14 cellular contexts compared by ENCODE assay signal in genomic region chr17:63945851-63946439, GRCh38. TPM values are rescaled to one million over a fixed set of nuclear protein-coding genes. Genes with fewer than 3 reads are reported as not detected.
DNase-seq lines count a peak whose midpoint lies in the region; ATAC-seq, FAIRE-seq and TF ChIP-seq lines count a peak whose summit lies in the region.
"Had no signal": no experiment of that assay in that cellular context is flagged by ENCODE, and none has a peak within 500 bp of the region (broad histone marks: within the 10 kb centered on the region; RNA-seq: fewer than 3 reads in every experiment).

No MANE protein-coding gene starts in this region.

- no peaks in the 10 kb centered on the region for H3K23me2 ChIP-seq in H1 (ENCODE audit: low read depth, low read length)

- no peaks in the 10 kb centered on the region for H3K9me3 ChIP-seq in CD8-positive, alpha-beta memory T cell (ENCODE audit: low read length)
- H3K9me3 ChIP-seq in H1 (ENCODE audit: insufficient read depth in 2 of 2, low read depth in 1 of 2, low read length in 1 of 2) = no peaks in the 10 kb centered on the region
- H3K9me3 ChIP-seq: BE2C, heart right ventricle, left ventricle myocardium inferior, stomach had no signal

- no peak overlapping the region for H2BK20ac ChIP-seq in H1 (ENCODE audit: low read length)

- H3K4me3 ChIP-seq in CD8-positive, alpha-beta memory T cell (ENCODE audit: low read length) = no peak overlapping the region
- H3K4me3 ChIP-seq in HL-60 (replicated peaks; ENCODE audit: insufficient read depth, low read length) (no peak overlapping the region), H1 (ENCODE audit: extremely low read depth in 1 of 4, insufficient read depth in 2 of 4, low read depth in 3 of 4, low read length in 4 of 4) (no peak overlapping the region)
- H3K4me3 ChIP-seq: heart right ventricle, left ventricle myocardium inferior, stomach had no signal

- no peak overlapping the region for H4K91ac ChIP-seq in H1 (replicated peaks; ENCODE audit: insufficient read length, low read length)

- H2BK120ac ChIP-seq in H1 (replicated peaks; ENCODE audit: low read depth, low read length) = no peak overlapping the region

- H4K5ac ChIP-seq in H1 (ENCODE audit: insufficient read length, low read depth, low read length) = no peak overlapping the region

- no peak for TF ChIP-seq POLR2A in H1 (IDR thresholded peaks at IDR 0.05; ENCODE audit: control extremely low read depth in 1 of 2, low read depth in 2 of 2, low read length in 2 of 2)

- no peak for TF ChIP-seq CTCF in HL-60 (IDR thresholded peaks at IDR 0.05; ENCODE audit: insufficient read depth, low read length)
- TF ChIP-seq CTCF in H1 (IDR thresholded peaks at IDR 0.05; ENCODE audit: control extremely low read depth in 1 of 3, insufficient read depth in 1 of 3, low read depth in 1 of 3, low read length in 3 of 3) = no peak

- H2AK5ac ChIP-seq in H1 (ENCODE audit: low read depth, low read length) = no peak overlapping the region

- H3K4me2 ChIP-seq in H1 (ENCODE audit: insufficient read depth in 1 of 2, low read depth in 2 of 2, low read length in 2 of 2) = no peak overlapping the region

- ATAC-seq in GM19035 (IDR thresholded peaks at IDR 0.05; ENCODE audit: unreplicated experiment) (peak; percentile 34), HG02763 (IDR thresholded peaks at IDR 0.05; ENCODE audit: unreplicated experiment) (no peak), GM21717 (IDR thresholded peaks at IDR 0.05; ENCODE audit: unreplicated experiment) (no peak)

- CTCF ChIA-PET in CD8-positive, alpha-beta memory T cell (lab: Charles Lee) = interaction anchor here (0.7 to 2.9 kb wide), 35 partner anchors 9 to 326 kb away, joined by 3 to 48 read pairs (median 6); partner anchors contain the start of genes CD79B, CSHL1, ERN1 and GH1
- CTCF ChIA-PET in H1 (lab: Charles Lee; ENCODE audit: partially characterized antibody) = interaction anchor here (0.6 to 3.8 kb wide), 37 partner anchors 9 to 809 kb away, joined by 3 to 135 read pairs (median 8); partner anchors contain the start of genes CD79B, CSHL1, ERN1 and GH1

- H3K9ac ChIP-seq in H1 (replicated peaks in 1 of 4; ENCODE audit: extremely low read depth in 1 of 4, low read depth in 3 of 4, low read length in 3 of 4) = no peak overlapping the region

- H3K4me1 Mint-ChIP-seq in CD8-positive, alpha-beta memory T cell = peaks cover 15 to 29% (median 20%) of the 10 kb centered on the region in 3 donors

- peak overlapping the region; percentile 61; the same call in 1 of the 2 replicates for H2BK15ac ChIP-seq in H1 (ENCODE audit: low read length)

- H3K23ac ChIP-seq in H1 (ENCODE audit: insufficient read length) = no peak overlapping the region

- no peaks in the 10 kb centered on the region for H3K27me3 ChIP-seq in CD8-positive, alpha-beta memory T cell (ENCODE audit: insufficient read depth, low read length, poor library complexity, severe bottlenecking)
- H3K27me3 ChIP-seq in HL-60 (ENCODE audit: insufficient read depth, poor library complexity, severe bottlenecking) (no peaks in the 10 kb centered on the region), H1 (replicated peaks in 1 of 4; ENCODE audit: control insufficient read depth in 3 of 4, extremely low read depth in 1 of 4, insufficient read depth in 3 of 4, low read length in 3 of 4) (no peaks in the 10 kb centered on the region)
- H3K27me3 ChIP-seq: BE2C had no signal

- H4K20me1 ChIP-seq in H1 (replicated peaks in 1 of 2; ENCODE audit: control insufficient read depth in 1 of 2, insufficient read depth in 2 of 2, low read length in 2 of 2) = peaks cover 0 to 2% of the 10 kb centered on the region in 2 experiments

- H3K18ac ChIP-seq in H1 (ENCODE audit: extremely low read depth, low read length) = no peak overlapping the region

- H2BK12ac ChIP-seq in H1 (ENCODE audit: low read depth, low read length) = no peak overlapping the region

- H3K27ac Mint-ChIP-seq in CD8-positive, alpha-beta memory T cell = peak overlapping the region in 1 of 8 donors; percentile 32

- no peak for DNase-seq in CD8-positive, alpha-beta memory T cell
- no peak for DNase-seq in HL-60 (ENCODE audit: low read depth in 1 of 2, low spot score in 1 of 2)
- no peak for DNase-seq in H1 (ENCODE audit: low read depth in 1 of 2, low spot score in 2 of 2)
- no peak for DNase-seq in HuH-7.5 (ENCODE audit: low spot score)
- DNase-seq in NCI-H1417 treated with DMSO at 0.1 percent for 48 hours (lab: John Stamatoyannopoulos, UW) = no peak
- DNase-seq: left ventricle myocardium inferior, NCI-H446 treated with DMSO at 0.1 percent for 48 hours had no signal

- no peaks in the 10 kb centered on the region for H3K27me3 Mint-ChIP-seq in CD8-positive, alpha-beta memory T cell

- H3K27ac ChIP-seq in CD8-positive, alpha-beta memory T cell (ENCODE audit: low read depth, low read length) = no peak overlapping the region
- H3K27ac ChIP-seq in HL-60 (replicated peaks) (peak overlapping the region; percentile 65), H1 (ENCODE audit: low read depth, low read length) (no peak overlapping the region)
- H3K27ac ChIP-seq: left ventricle myocardium inferior, stomach had no signal

- no peak overlapping the region for H2BK5ac ChIP-seq in H1 (ENCODE audit: low read depth, low read length)

- POLR2A ChIA-PET in CD8-positive, alpha-beta memory T cell (lab: Charles Lee) = interaction anchor here (0.6 to 1.8 kb wide), 7 partner anchors 14 to 531 kb away, joined by 3 to 14 read pairs (median 5); partner anchors contain the start of genes CD79B and ICAM2
- POLR2A ChIA-PET in H1 (lab: Charles Lee; ENCODE audit: partially characterized antibody) = interaction anchor here (1.1 to 2.0 kb wide), 9 partner anchors 9 to 61 kb away, joined by 3 to 14 read pairs (median 5); partner anchors contain the start of genes CSHL1 and GH1

- no peak overlapping the region for H3K14ac ChIP-seq in H1 (ENCODE audit: insufficient read length)

- H3K4ac ChIP-seq in H1 (replicated peaks; ENCODE audit: insufficient read length, low read depth, low read length) = no peak overlapping the region

- FAIRE-seq in H1 (lab: Jason Lieb, UNC) = no peak

- no peaks in the 10 kb centered on the region for H3K36me3 Mint-ChIP-seq in CD8-positive, alpha-beta memory T cell

- H3K4me3 Mint-ChIP-seq in CD8-positive, alpha-beta memory T cell = peak overlapping the region in 6 of 7 donors; percentile 37 to 87 (median 75)

- H3K36me3 ChIP-seq in CD8-positive, alpha-beta memory T cell (ENCODE audit: insufficient read depth, low read length) = no peaks in the 10 kb centered on the region
- peaks cover 0 to 16% (median 1%) of the 10 kb centered on the region in 4 experiments; a peak in 4 of 8 replicates for H3K36me3 ChIP-seq in H1 (ENCODE audit: control insufficient read depth in 2 of 4, insufficient read depth in 4 of 4, low read length in 3 of 4)
- H3K36me3 ChIP-seq: BE2C, heart right ventricle, left ventricle myocardium inferior, stomach had no signal

- TF ChIP-seq EP300 in H1 (IDR thresholded peaks at IDR 0.05; ENCODE audit: borderline replicate concordance in 1 of 2, low read depth in 2 of 2, low read length in 2 of 2) = no peak

- no peak overlapping the region for H2AFZ ChIP-seq in H1 (ENCODE audit: low read length)

- no peaks in the 10 kb centered on the region for H3K9me3 Mint-ChIP-seq in CD8-positive, alpha-beta memory T cell

- H3K79me1 ChIP-seq in H1 (ENCODE audit: low read depth, low read length) = no peaks in the 10 kb centered on the region

- H4K8ac ChIP-seq in H1 (ENCODE audit: extremely low read depth, insufficient read depth, low read length) = no peak overlapping the region

- H3K56ac ChIP-seq in H1 (replicated peaks; ENCODE audit: insufficient read length, low read depth, low read length) = no peak overlapping the region

- no peaks in the 10 kb centered on the region for H3K79me2 ChIP-seq in H1 (ENCODE audit: control insufficient read depth in 1 of 2, insufficient read depth in 2 of 2, low read length in 2 of 2)

- H3K4me1 ChIP-seq in CD8-positive, alpha-beta memory T cell (ENCODE audit: insufficient read depth, low read length) = peaks cover 23% of the 10 kb centered on the region
- H3K4me1 ChIP-seq in H1 (replicated peaks in 1 of 4; ENCODE audit: control insufficient read depth in 3 of 4, insufficient read depth in 4 of 4, low read length in 3 of 4) = peaks cover 0 to 8% (median 1%) of the 10 kb centered on the region in 4 experiments; a peak in 3 of 7 replicates
- H3K4me1 ChIP-seq: BE2C had no signal

- no peak for TF ChIP-seq RAD21 in H1 (IDR thresholded peaks at IDR 0.05 in 1 of 2, conservative IDR thresholded peaks at IDR 0.05 in 1 of 2; ENCODE audit: low read depth in 2 of 2, low read length in 2 of 2)

- 82% methylated on average over 6 of the region's 6 CpGs; no CpG with 5 or more reads in 1 of the 2 experiments for WGBS in H1 (ENCODE audit: extremely low coverage in 1 of 2, insufficient coverage in 1 of 2, insufficient read length in 1 of 2, insufficient replicate concordance in 2 of 2, low coverage in 1 of 2, low lambda C conversion rate in 2 of 2, missing lambda C conversion rate in 1 of 2), 2 experiments

RNA-seq across cellular contexts. Expression of gene CD79B, which starts 13.8 kb away (rescaled TPM):
- total RNA-seq in CD8-positive, alpha-beta memory T cell = 10 to 100 TPM; 18.1 to 22.2 TPM
- 36.9 TPM for polyA plus RNA-seq in CD8-positive, alpha-beta memory T cell
- 1.5 and 2.2 TPM in 2 replicates for total RNA-seq in H1 (2021; fragmentation: NEBNext Ultra II Directional; extraction: Animal tissue kit (Norgen Biotek cat#: 25700))
- 3.9 and 4.4 TPM in 2 replicates for polyA plus RNA-seq in H1 (2011; rRNA removed)
- polyA plus RNA-seq in H1 (2011; cell fraction: cytosol; rRNA removed) = 4.7 TPM
- 5.5 TPM for polyA plus RNA-seq in H1 (2011; cell fraction: nucleus; rRNA removed)
- 1.8 to 4.2 TPM (median 3.5 TPM) in 4 replicates for polyA plus RNA-seq in H1 (2012, experiment 1 of 2)
- 2.0 TPM for polyA plus RNA-seq in H1 (2012, experiment 2 of 2)
- 2.8 TPM for polyA plus RNA-seq in H1 (2013, experiment 1 of 2)
- 2.8 TPM for polyA plus RNA-seq in H1 (2013, experiment 2 of 2)
- polyA minus RNA-seq in H1 (2011; rRNA and poly(A)+ RNA removed) = 2.9 and 3.0 TPM in 2 replicates
- polyA minus RNA-seq in H1 (2011; cell fraction: cytosol; rRNA and poly(A)+ RNA removed) = not detected
- polyA minus RNA-seq in H1 (2011; cell fraction: nucleus; rRNA and poly(A)+ RNA removed) = not detected
- total RNA-seq: RPMI7951 had no signal

RNA-seq across cellular contexts. Expression of gene SCN4A, which starts 26.8 kb away (rescaled TPM):
- total RNA-seq in CD8-positive, alpha-beta memory T cell = under 1 TPM; 0.04 TPM
- polyA plus RNA-seq in CD8-positive, alpha-beta memory T cell = not detected
- total RNA-seq in H1 (2021; fragmentation: NEBNext Ultra II Directional; extraction: Animal tissue kit (Norgen Biotek cat#: 25700)) = 6.6 and 8.5 TPM in 2 replicates
- polyA plus RNA-seq in H1 (2011; rRNA removed) = 5.0 and 8.1 TPM in 2 replicates
- polyA plus RNA-seq in H1 (2011; cell fraction: cytosol; rRNA removed) = 6.5 TPM
- 22.4 TPM for polyA plus RNA-seq in H1 (2011; cell fraction: nucleus; rRNA removed)
- polyA plus RNA-seq in H1 (2012, experiment 1 of 2) = 4.5 to 9.2 TPM (median 9.0 TPM) in 4 replicates
- polyA plus RNA-seq in H1 (2012, experiment 2 of 2) = 5.9 TPM
- polyA plus RNA-seq in H1 (2013, experiment 1 of 2) = 4.2 TPM
- polyA plus RNA-seq in H1 (2013, experiment 2 of 2) = 3.6 TPM
- polyA minus RNA-seq in H1 (2011; rRNA and poly(A)+ RNA removed) = 27.3 and 39.8 TPM in 2 replicates
- polyA minus RNA-seq in H1 (2011; cell fraction: cytosol; rRNA and poly(A)+ RNA removed) = 18.9 TPM
- polyA minus RNA-seq in H1 (2011; cell fraction: nucleus; rRNA and poly(A)+ RNA removed) = 39.2 TPM
- total RNA-seq: RPMI7951 had no signal

RNA-seq across cellular contexts. Expression of gene GH1, which starts 27.3 kb away (rescaled TPM):
- total RNA-seq in CD8-positive, alpha-beta memory T cell = not detected
- polyA plus RNA-seq in CD8-positive, alpha-beta memory T cell = not detected
- not detected in 2 replicates for total RNA-seq in H1 (2021; fragmentation: NEBNext Ultra II Directional; extraction: Animal tissue kit (Norgen Biotek cat#: 25700))
- polyA plus RNA-seq in H1 (2011; rRNA removed) = 0.36 and 0.41 TPM in 2 replicates
- polyA plus RNA-seq in H1 (2011; cell fraction: cytosol; rRNA removed) = 0.37 TPM
- 0.77 TPM for polyA plus RNA-seq in H1 (2011; cell fraction: nucleus; rRNA removed)
- polyA plus RNA-seq in H1 (2012, experiment 1 of 2) = 0.50 TPM in 1 of 4 replicates, not detected in the others
- not detected for polyA plus RNA-seq in H1 (2012, experiment 2 of 2)
- 0.16 TPM for polyA plus RNA-seq in H1 (2013, experiment 1 of 2)
- polyA plus RNA-seq in H1 (2013, experiment 2 of 2) = 0.26 TPM
- 0.56 TPM in 1 of 2 replicates, not detected in the other for polyA minus RNA-seq in H1 (2011; rRNA and poly(A)+ RNA removed)
- not detected for polyA minus RNA-seq in H1 (2011; cell fraction: cytosol; rRNA and poly(A)+ RNA removed)
- polyA minus RNA-seq in H1 (2011; cell fraction: nucleus; rRNA and poly(A)+ RNA removed) = not detected
- total RNA-seq: heart right ventricle, left ventricle myocardium inferior, RPMI7951, stomach had no signal
- polyA plus RNA-seq: heart right ventricle, stomach had no signal

RNA-seq across cellular contexts. Expression of gene CSHL1, which starts 34.9 kb away (rescaled TPM):
- not detected for total RNA-seq in CD8-positive, alpha-beta memory T cell
- not detected for polyA plus RNA-seq in CD8-positive, alpha-beta memory T cell
- total RNA-seq in H1 (2021; fragmentation: NEBNext Ultra II Directional; extraction: Animal tissue kit (Norgen Biotek cat#: 25700)) = not detected in 2 replicates
- polyA plus RNA-seq in H1 (2011; rRNA removed) = not detected in 2 replicates
- not detected for polyA plus RNA-seq in H1 (2011; cell fraction: cytosol; rRNA removed)
- not detected for polyA plus RNA-seq in H1 (2011; cell fraction: nucleus; rRNA removed)
- polyA plus RNA-seq in H1 (2012, experiment 1 of 2) = not detected in 4 replicates
- polyA plus RNA-seq in H1 (2012, experiment 2 of 2) = not detected
- 0.12 TPM for polyA plus RNA-seq in H1 (2013, experiment 1 of 2)
- not detected for polyA plus RNA-seq in H1 (2013, experiment 2 of 2)
- polyA minus RNA-seq in H1 (2011; rRNA and poly(A)+ RNA removed) = not detected in 2 replicates
- polyA minus RNA-seq in H1 (2011; cell fraction: cytosol; rRNA and poly(A)+ RNA removed) = not detected
- polyA minus RNA-seq in H1 (2011; cell fraction: nucleus; rRNA and poly(A)+ RNA removed) = not detected
- total RNA-seq: heart right ventricle, left ventricle myocardium inferior, RPMI7951, stomach had no signal
- polyA plus RNA-seq: heart right ventricle, stomach had no signal

RNA-seq across cellular contexts. Expression of gene CSH1, which starts 49.6 kb away (rescaled TPM):
- not detected for total RNA-seq in CD8-positive, alpha-beta memory T cell
- not detected for polyA plus RNA-seq in CD8-positive, alpha-beta memory T cell
- total RNA-seq in H1 (2021; fragmentation: NEBNext Ultra II Directional; extraction: Animal tissue kit (Norgen Biotek cat#: 25700)) = not detected in 2 replicates
- polyA plus RNA-seq in H1 (2011; rRNA removed) = 0.12 and 0.16 TPM in 2 replicates
- 0.17 TPM for polyA plus RNA-seq in H1 (2011; cell fraction: cytosol; rRNA removed)
- 0.17 TPM for polyA plus RNA-seq in H1 (2011; cell fraction: nucleus; rRNA removed)
- polyA plus RNA-seq in H1 (2012, experiment 1 of 2) = not detected in 4 replicates
- not detected for polyA plus RNA-seq in H1 (2012, experiment 2 of 2)
- 0.24 TPM for polyA plus RNA-seq in H1 (2013, experiment 1 of 2)
- 0.55 TPM for polyA plus RNA-seq in H1 (2013, experiment 2 of 2)
- polyA minus RNA-seq in H1 (2011; rRNA and poly(A)+ RNA removed) = not detected in 2 replicates
- polyA minus RNA-seq in H1 (2011; cell fraction: cytosol; rRNA and poly(A)+ RNA removed) = not detected
- not detected for polyA minus RNA-seq in H1 (2011; cell fraction: nucleus; rRNA and poly(A)+ RNA removed)
- total RNA-seq: heart right ventricle, left ventricle myocardium inferior, RPMI7951, stomach had no signal
- polyA plus RNA-seq: heart right ventricle, stomach had no signal
